8 cellular contexts compared by ENCODE assay signal in the genomic region with DNA sequence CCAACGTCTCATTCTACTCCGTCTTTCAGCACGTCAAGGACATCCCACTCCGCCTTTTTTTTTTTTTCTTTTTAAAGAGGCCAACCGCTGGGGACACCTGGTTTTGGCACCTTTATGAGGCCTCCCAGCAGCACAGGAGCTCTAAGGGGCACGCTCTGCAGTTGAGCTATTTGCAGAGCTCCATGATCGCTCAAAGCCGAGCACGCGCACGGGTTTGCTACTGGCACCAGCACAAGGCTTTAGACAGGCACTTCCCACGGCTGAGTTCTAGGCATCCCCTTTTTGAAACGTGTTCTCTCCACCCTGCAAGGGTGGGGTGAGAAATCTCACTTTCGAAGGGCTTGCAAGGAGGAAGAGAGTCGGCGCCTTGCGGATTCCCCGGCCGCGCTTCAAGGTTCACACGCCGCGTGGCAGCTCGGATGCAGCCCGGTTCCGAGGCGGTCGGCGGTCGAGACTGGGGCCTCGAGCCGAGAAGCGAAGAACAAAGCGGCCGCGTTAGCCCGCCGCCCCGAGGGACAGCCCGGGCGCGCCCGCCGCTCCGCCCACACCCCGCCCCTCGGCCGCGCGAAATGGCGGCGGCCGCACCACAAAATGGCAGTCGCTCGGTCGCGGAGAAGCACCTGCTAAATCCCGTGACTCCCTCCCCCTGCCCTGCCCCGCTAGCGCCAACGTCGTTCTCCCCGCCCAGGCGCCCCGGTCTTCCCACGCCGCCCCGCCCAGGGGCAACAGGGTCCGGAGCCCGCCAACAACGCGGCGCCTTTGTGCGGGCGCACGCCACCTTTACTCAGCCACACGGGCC. TPM values are rescaled to one million over a fixed set of nuclear protein-coding genes. Genes with fewer than 3 reads are reported as not detected.
DNase-seq lines count a peak whose midpoint lies in the region; TF ChIP-seq lines count a peak whose summit lies in the region.

No MANE protein-coding gene starts in this region.

- no peak overlapping the region for H2AK5ac ChIP-seq in H9 (ENCODE audit: insufficient read length, low read length)

- H3K36me3 ChIP-seq in MM.1S (replicated peaks; ENCODE audit: insufficient read depth, low read length) (no peaks in the 10 kb centered on the region), neural progenitor cell (no peaks in the 10 kb centered on the region), stomach smooth muscle (ENCODE audit: control insufficient read depth in 2 of 2, insufficient read depth in 2 of 2, low read length in 2 of 2) (no peaks in the 10 kb centered on the region)

- peaks cover under 1% of the 10 kb centered on the region; the same call in 1 of the 2 replicates for H3K4me1 ChIP-seq in H9 (ENCODE audit: insufficient read depth, low read length)
- no peaks in the 10 kb centered on the region for H3K4me1 ChIP-seq in MM.1S (ENCODE audit: low read length)
- H3K4me1 ChIP-seq in neural progenitor cell: peaks cover 6% of the 10 kb centered on the region
- H3K4me1 ChIP-seq in stomach smooth muscle (ENCODE audit: control insufficient read depth, insufficient read depth, low read length): peaks cover 13% of the 10 kb centered on the region

- peaks cover 22% of the 10 kb centered on the region for H3F3A ChIP-seq in MM.1S (ENCODE audit: insufficient read depth, low read length)
- peaks cover 75% of the 10 kb centered on the region for H3F3A ChIP-seq in neural progenitor cell (ENCODE audit: low read depth)

- H3K9me3 Mint-ChIP-seq in H9 (no peaks in the 10 kb centered on the region; a peak in 1 of 5 replicates), neural progenitor cell (peaks cover 2% of the 10 kb centered on the region)

- H3K4me3 Mint-ChIP-seq in H9 (peak overlapping the region; percentile 78 to 92), neural progenitor cell (peak overlapping the region; percentile 95)

- peak overlapping the region; percentile 98 for H2BK5ac ChIP-seq in H9 (ENCODE audit: insufficient read length, low read length)

- H3K4me1 Mint-ChIP-seq in H9 (peaks cover 36 to 41% of the 10 kb centered on the region in 2 experiments), neural progenitor cell (peaks cover 39% of the 10 kb centered on the region)

- H2BK12ac ChIP-seq in H9 (ENCODE audit: insufficient read length, low read depth, low read length): peak overlapping the region; percentile 69

- H3K9me2 ChIP-seq in MM.1S (replicated peaks; ENCODE audit: insufficient read depth, low read length): no peaks in the 10 kb centered on the region

- H3K79me1 ChIP-seq in H9 (ENCODE audit: insufficient read depth, low read depth, low read length, poor library complexity, severe bottlenecking): no peaks in the 10 kb centered on the region

- no peak overlapping the region for H3K23ac ChIP-seq in H9 (ENCODE audit: insufficient read length, low read depth, low read length)

- H3K79me2 ChIP-seq in H9 (ENCODE audit: insufficient read depth, low read length) (no peaks in the 10 kb centered on the region), MM.1S (ENCODE audit: low read length) (peaks cover 16% of the 10 kb centered on the region), neural progenitor cell (ENCODE audit: low read depth) (peaks cover 27% of the 10 kb centered on the region)

- H3K9me3 ChIP-seq in H9 (ENCODE audit: control insufficient read depth, low read depth, low read length): no peaks in the 10 kb centered on the region
- no peaks in the 10 kb centered on the region for H3K9me3 ChIP-seq in MM.1S (replicated peaks; ENCODE audit: insufficient read depth, low read length)
- no peaks in the 10 kb centered on the region for H3K9me3 ChIP-seq in neural progenitor cell (ENCODE audit: low read depth)
- H3K9me3 ChIP-seq in stomach smooth muscle (ENCODE audit: control insufficient read depth in 2 of 2, low read length in 2 of 2): no peaks in the 10 kb centered on the region

- peak overlapping the region; percentile 99 for H3K18ac ChIP-seq in H9 (ENCODE audit: insufficient read length, low read depth, low read length)

- H3K27ac ChIP-seq in H9 (ENCODE audit: insufficient read length, low read depth, low read length) (peak overlapping the region; percentile 99), MM.1S (ENCODE audit: low read length) (peak overlapping the region; percentile 100), neural progenitor cell (peak overlapping the region; percentile 99), stomach smooth muscle (ENCODE audit: low read length) (peak overlapping the region; percentile 100)

- H3K27me3 Mint-ChIP-seq in H9 (ENCODE audit: low read depth): no peaks in the 10 kb centered on the region
- H3K27me3 Mint-ChIP-seq in neural progenitor cell (ENCODE audit: insufficient read depth, low read depth): peaks cover 4% of the 10 kb centered on the region

- no peak overlapping the region for H2BK20ac ChIP-seq in H9 (ENCODE audit: low read depth, low read length, poor library complexity, severe bottlenecking)

- peak overlapping the region; percentile 99 for H4K8ac ChIP-seq in H9 (replicated peaks; ENCODE audit: insufficient read length, low read depth, low read length)

- peak overlapping the region; percentile 98 for H2BK15ac ChIP-seq in H9 (ENCODE audit: low read depth, low read length)

- peak overlapping the region; percentile 95 for H2BK120ac ChIP-seq in H9 (ENCODE audit: low read depth, low read length, poor library complexity, severe bottlenecking)

- no CpG with 5 or more reads among the region's 77 CpGs for WGBS in H9 (ENCODE audit: extremely low coverage, insufficient read length, low lambda C conversion rate)

- H3K56ac ChIP-seq in H9 (ENCODE audit: insufficient read length, low read depth, low read length): peak overlapping the region; percentile 89

- peaks cover 14% of the 10 kb centered on the region for H3K23me2 ChIP-seq in H9 (ENCODE audit: insufficient read length, low read depth, low read length, poor library complexity, severe bottlenecking)

- H4K5ac ChIP-seq in H9 (ENCODE audit: insufficient read length, low read depth, low read length): peak overlapping the region; percentile 100

- DNase-seq in ELF-1 (ENCODE audit: low read depth, low spot score) (peak; percentile 95), H9 (peak; percentile 90), MM.1S (peak; percentile 94), SHP77 (lab: John Stamatoyannopoulos, UW) (peak; percentile 90 to 92), activated gamma-delta T cell (lab: John Stamatoyannopoulos, UW) (peak; percentile 82), fibroblast of villous mesenchyme (ENCODE audit: low read depth) (peak; percentile 95), neural progenitor cell (ENCODE audit: low spot score) (peak; percentile 97)

- no peaks in the 10 kb centered on the region for H3K27me3 ChIP-seq in H9 (ENCODE audit: insufficient read depth, low read length)
- no peaks in the 10 kb centered on the region for H3K27me3 ChIP-seq in MM.1S (replicated peaks; ENCODE audit: insufficient read depth, low read length)
- H3K27me3 ChIP-seq in neural progenitor cell: no peaks in the 10 kb centered on the region
- H3K27me3 ChIP-seq in stomach smooth muscle (ENCODE audit: control insufficient read depth in 1 of 2, insufficient read depth in 2 of 2, low read length in 2 of 2): no peaks in the 10 kb centered on the region

- peak overlapping the region; percentile 96 for H3K4ac ChIP-seq in H9 (ENCODE audit: low read depth, low read length)

- TF ChIP-seq CTCF in H9 (conservative IDR thresholded peaks at IDR 0.05): no peak
- TF ChIP-seq CTCF in MM.1S (IDR thresholded peaks at IDR 0.05; ENCODE audit: low read length): no peak
- no peak for TF ChIP-seq CTCF in fibroblast of villous mesenchyme (IDR thresholded peaks at IDR 0.05; ENCODE audit: insufficient read depth, low read depth, low read length)
- no peak for TF ChIP-seq CTCF in neural progenitor cell (IDR thresholded peaks at IDR 0.05)

- H3K4me3 ChIP-seq in MM.1S (ENCODE audit: low read length) (peak overlapping the region; percentile 87), fibroblast of villous mesenchyme (ENCODE audit: low read depth, low read length) (peak overlapping the region; percentile 90), neural progenitor cell (peak overlapping the region; percentile 66), stomach smooth muscle (ENCODE audit: low read length in 2 of 2) (peak overlapping the region; percentile 89 to 95)

- peak overlapping the region; percentile 98 for H3K14ac ChIP-seq in H9 (ENCODE audit: insufficient read depth, low read length)

- H3K27ac Mint-ChIP-seq in H9 (peak overlapping the region; percentile 99 to 100 (median 100)), neural progenitor cell (peak overlapping the region; percentile 100)

- no peaks in the 10 kb centered on the region for H4K20me1 ChIP-seq in H9 (ENCODE audit: control insufficient read depth, insufficient read depth, insufficient read length)
- no peaks in the 10 kb centered on the region for H4K20me1 ChIP-seq in MM.1S (ENCODE audit: insufficient read depth, low read length)
- no peaks in the 10 kb centered on the region for H4K20me1 ChIP-seq in neural progenitor cell (ENCODE audit: low read depth)

- H3K4me2 ChIP-seq in H9 (ENCODE audit: insufficient read depth, insufficient read length, low read length) (peak overlapping the region; percentile 70), MM.1S (ENCODE audit: low read depth, low read length) (peak overlapping the region; percentile 85), neural progenitor cell (peak overlapping the region; percentile 82)

- H3K36me3 Mint-ChIP-seq in H9 (ENCODE audit: insufficient read depth in 1 of 3, low read depth in 3 of 3) (peaks cover 7 to 11% (median 7%) of the 10 kb centered on the region in 3 experiments; a peak in 6 of 7 replicates), neural progenitor cell (peaks cover 12% of the 10 kb centered on the region)

- H3K9ac ChIP-seq in H9 (ENCODE audit: extremely low read depth, insufficient read length, low read length) (peak overlapping the region; percentile 100), MM.1S (ENCODE audit: low read length) (peak overlapping the region; percentile 99), neural progenitor cell (peak overlapping the region; percentile 81), stomach smooth muscle (ENCODE audit: low read length in 2 of 2) (peak overlapping the region; percentile 97 to 98)

- no peak overlapping the region for H2AFZ ChIP-seq in H9 (ENCODE audit: low read length)
- peak overlapping the region; percentile 76 for H2AFZ ChIP-seq in MM.1S (ENCODE audit: low read length)
- peak overlapping the region; percentile 73 for H2AFZ ChIP-seq in neural progenitor cell (replicated peaks)

- peak overlapping the region; percentile 100 for H4K91ac ChIP-seq in H9 (ENCODE audit: insufficient read length, low read depth, low read length)

- peak overlapping the region; percentile 11 for H3T11ph ChIP-seq in H9 (ENCODE audit: low read length)

RNA-seq across cellular contexts. Expression of a gene that starts 12.9 kb away (rescaled TPM):
- total RNA-seq in H9 (2021): 54.3 and 59.6 TPM in 2 replicates
- total RNA-seq in fibroblast of villous mesenchyme: 25.4 and 30.2 TPM in 2 replicates
- total RNA-seq in neural progenitor cell (ENCODE audit: low replicate concordance): 40.1 and 59.6 TPM in 2 replicates

RNA-seq across cellular contexts. Expression of a gene that starts 27.2 kb away (rescaled TPM):
- total RNA-seq in H9 (2021): 2.0 and 2.6 TPM in 2 replicates
- total RNA-seq in fibroblast of villous mesenchyme: 1.3 and 1.9 TPM in 2 replicates
- 2.8 and 4.8 TPM in 2 replicates for total RNA-seq in neural progenitor cell (ENCODE audit: low replicate concordance)

Comparison
In these comparisons a context has a peak if more than half of its experiments do, and no peak if none do; other contexts are left out.
1. Peak in every context shown above with its lines: DNase-seq, H3K4me3 ChIP-seq and H3K27ac ChIP-seq.